In genomic region chr1:159934136-159935039, GRCh38 we compare ENCODE assay signal across 1 cellular context.
TF ChIP-seq lines count a peak whose summit lies in the region.

No MANE protein-coding gene starts in this region.

TF ChIP-seq in IMR-90, 13 proteins besides CTCF, POLR2A, EP300 and RAD21:
- TF ChIP-seq, protein P1, sequence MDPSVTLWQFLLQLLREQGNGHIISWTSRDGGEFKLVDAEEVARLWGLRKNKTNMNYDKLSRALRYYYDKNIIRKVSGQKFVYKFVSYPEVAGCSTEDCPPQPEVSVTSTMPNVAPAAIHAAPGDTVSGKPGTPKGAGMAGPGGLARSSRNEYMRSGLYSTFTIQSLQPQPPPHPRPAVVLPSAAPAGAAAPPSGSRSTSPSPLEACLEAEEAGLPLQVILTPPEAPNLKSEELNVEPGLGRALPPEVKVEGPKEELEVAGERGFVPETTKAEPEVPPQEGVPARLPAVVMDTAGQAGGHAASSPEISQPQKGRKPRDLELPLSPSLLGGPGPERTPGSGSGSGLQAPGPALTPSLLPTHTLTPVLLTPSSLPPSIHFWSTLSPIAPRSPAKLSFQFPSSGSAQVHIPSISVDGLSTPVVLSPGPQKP (IDR thresholded peaks at IDR 0.05; ENCODE audit: borderline replicate concordance, low read depth, low read length), result no peak
